9 cellular contexts compared by ENCODE assay signal in the genomic region with DNA sequence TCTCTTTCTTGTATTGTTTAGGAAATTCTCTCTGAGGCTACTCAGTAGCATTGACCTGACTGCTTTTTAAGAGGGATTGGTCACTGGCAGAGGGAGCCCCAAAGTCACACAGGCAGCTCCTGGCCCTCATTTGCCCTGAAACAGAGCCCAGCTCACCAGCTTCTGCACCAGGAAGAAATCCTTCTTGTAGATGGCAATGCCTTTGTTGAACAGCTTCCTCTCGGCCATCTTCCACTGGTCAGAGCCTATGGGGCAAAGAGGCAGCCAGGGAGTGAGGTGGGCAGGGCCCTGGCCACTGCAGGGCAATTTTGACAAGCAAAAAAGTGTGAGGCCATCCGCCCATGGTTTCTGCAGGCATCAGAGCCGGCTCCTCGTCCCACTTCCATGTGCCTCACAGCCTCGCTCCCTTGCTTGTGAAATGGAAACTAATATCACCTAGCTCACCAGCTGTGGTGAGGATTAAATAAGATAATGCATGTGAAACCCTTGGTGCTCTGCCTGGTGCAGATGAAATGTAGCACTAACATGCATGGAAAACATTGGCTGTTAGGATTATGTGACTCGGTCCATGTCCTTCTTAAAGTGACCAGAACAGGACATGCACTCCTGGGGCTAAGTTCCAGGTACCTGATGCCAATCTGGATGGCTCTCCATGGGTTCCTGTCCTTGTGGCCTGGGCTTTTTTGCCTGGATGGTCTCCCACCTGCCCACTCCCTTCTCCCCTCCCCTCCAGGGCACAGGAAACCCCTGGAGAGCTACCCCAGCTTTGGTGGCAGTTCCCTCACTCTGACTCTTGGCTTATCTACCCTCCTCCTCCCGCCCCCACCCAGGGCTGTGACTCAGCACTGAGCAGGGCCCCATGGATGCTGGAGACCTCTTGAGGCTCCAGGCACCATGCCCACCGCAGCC. TPM values are rescaled to one million over a fixed set of nuclear protein-coding genes. Genes with fewer than 3 reads are reported as not detected.
A peak's percentile ranks its signal among the peaks of the same experiment; 100 is the strongest.
DNase-seq lines count a peak whose midpoint lies in the region; ATAC-seq and TF ChIP-seq lines count a peak whose summit lies in the region.
"Had no signal": no experiment of that assay in that cellular context is flagged by ENCODE, and none has a peak within 500 bp of the region (broad histone marks: within the 10 kb centered on the region; RNA-seq: fewer than 3 reads in every experiment).

No MANE protein-coding gene starts in this region.

- H3K27ac Mint-ChIP-seq in activated naive CD8-positive, alpha-beta T cell treated with anti-CD3 and anti-CD28 coated beads, Interleukin-2, amount 50 U/mL, for 24 hours, result peak overlapping the region; percentile 79
- H3K27ac Mint-ChIP-seq in memory B cell, result peak overlapping the region; percentile 67

- H3K4me3 ChIP-seq in tibial nerve, result no peak overlapping the region

- H3K4me1 Mint-ChIP-seq in activated naive CD8-positive, alpha-beta T cell treated with anti-CD3 and anti-CD28 coated beads, Interleukin-2, amount 50 U/mL, for 24 hours, result peaks cover 38% of the 10 kb centered on the region
- H3K4me1 Mint-ChIP-seq in memory B cell, result peaks cover 10% of the 10 kb centered on the region

- H3K4me1 ChIP-seq in tibial nerve, result peaks cover 0 to 87% (median 53%) of the 10 kb centered on the region in 4 donors

- peaks cover 70% of the 10 kb centered on the region for H3K36me3 Mint-ChIP-seq in activated naive CD8-positive, alpha-beta T cell treated with anti-CD3 and anti-CD28 coated beads, Interleukin-2, amount 50 U/mL, for 24 hours (ENCODE audit: low read depth)
- H3K36me3 Mint-ChIP-seq in memory B cell, result peaks cover 41% of the 10 kb centered on the region

- no peak for TF ChIP-seq POLR2A in tibial nerve (IDR thresholded peaks at IDR 0.05)

- no peak for TF ChIP-seq CTCF in tibial nerve (IDR thresholded peaks at IDR 0.05)

- no peak for ATAC-seq in activated naive CD8-positive, alpha-beta T cell treated with anti-CD3 and anti-CD28 coated beads, Interleukin-2, amount 50 U/mL, for 24 hours
- ATAC-seq in memory B cell (ENCODE audit: low read depth), result no peak
- no peak for ATAC-seq in HG03469 (IDR thresholded peaks at IDR 0.05; ENCODE audit: unreplicated experiment)
- no peak for ATAC-seq in HG02571 (IDR thresholded peaks at IDR 0.05; ENCODE audit: unreplicated experiment)

- H3K9me3 ChIP-seq in tibial nerve, result no peaks in the 10 kb centered on the region

- H3K27ac ChIP-seq in tibial nerve, result peak overlapping the region; percentile 63 to 88 (median 82)

- peaks cover 2 to 76% (median 48%) of the 10 kb centered on the region in 3 donors for H3K36me3 ChIP-seq in tibial nerve

- 74 to 81% methylated on average over 7 to 8 of the region's 8 CpGs for WGBS in tibial nerve, 2 donors

- H3K9me3 Mint-ChIP-seq in activated naive CD8-positive, alpha-beta T cell treated with anti-CD3 and anti-CD28 coated beads, Interleukin-2, amount 50 U/mL, for 24 hours, result no peaks in the 10 kb centered on the region
- H3K9me3 Mint-ChIP-seq in memory B cell, result no peaks in the 10 kb centered on the region

- no peaks in the 10 kb centered on the region for H3K27me3 Mint-ChIP-seq in activated naive CD8-positive, alpha-beta T cell treated with anti-CD3 and anti-CD28 coated beads, Interleukin-2, amount 50 U/mL, for 24 hours
- no peaks in the 10 kb centered on the region for H3K27me3 Mint-ChIP-seq in memory B cell

- no peak overlapping the region for H3K4me3 Mint-ChIP-seq in activated naive CD8-positive, alpha-beta T cell treated with anti-CD3 and anti-CD28 coated beads, Interleukin-2, amount 50 U/mL, for 24 hours
- no peak overlapping the region for H3K4me3 Mint-ChIP-seq in memory B cell

- DNase-seq in activated effector memory CD4-positive, alpha-beta T cell treated with anti-CD3 and anti-CD28 coated beads, Interleukin-2, amount 50 U/mL, for 16 hours, result peak; percentile 68
- no peak for DNase-seq in activated effector memory CD4-positive, alpha-beta T cell treated with Interleukin-2 at 50 U/mL for 16 hours
- no peak for DNase-seq in activated naive CD8-positive, alpha-beta T cell treated with anti-CD3 and anti-CD28 coated beads, Interleukin-2, amount 50 U/mL, for 24 hours
- DNase-seq in memory B cell (ENCODE audit: low spot score in 2 of 2) (no peak), tibial nerve (ENCODE audit: low spot score in 2 of 2) (peak in 1 of 2 donors; percentile 3), NCI-H1930 (lab: John Stamatoyannopoulos, UW) (no peak)
- DNase-seq: NCI-H187 had no signal

- no peaks in the 10 kb centered on the region for H3K27me3 ChIP-seq in tibial nerve

- no peak for TF ChIP-seq EP300 in tibial nerve (IDR thresholded peaks at IDR 0.05)

RNA-seq across cellular contexts. Expression of gene PNMA1, which starts 11.2 kb away (rescaled TPM):
- total RNA-seq in tibial nerve, result 10 to 100 TPM; 21.2 to 43.5 (median 34.2) TPM
